Comparison of ENCODE assay signal across 8 cellular contexts in the genomic region with DNA sequence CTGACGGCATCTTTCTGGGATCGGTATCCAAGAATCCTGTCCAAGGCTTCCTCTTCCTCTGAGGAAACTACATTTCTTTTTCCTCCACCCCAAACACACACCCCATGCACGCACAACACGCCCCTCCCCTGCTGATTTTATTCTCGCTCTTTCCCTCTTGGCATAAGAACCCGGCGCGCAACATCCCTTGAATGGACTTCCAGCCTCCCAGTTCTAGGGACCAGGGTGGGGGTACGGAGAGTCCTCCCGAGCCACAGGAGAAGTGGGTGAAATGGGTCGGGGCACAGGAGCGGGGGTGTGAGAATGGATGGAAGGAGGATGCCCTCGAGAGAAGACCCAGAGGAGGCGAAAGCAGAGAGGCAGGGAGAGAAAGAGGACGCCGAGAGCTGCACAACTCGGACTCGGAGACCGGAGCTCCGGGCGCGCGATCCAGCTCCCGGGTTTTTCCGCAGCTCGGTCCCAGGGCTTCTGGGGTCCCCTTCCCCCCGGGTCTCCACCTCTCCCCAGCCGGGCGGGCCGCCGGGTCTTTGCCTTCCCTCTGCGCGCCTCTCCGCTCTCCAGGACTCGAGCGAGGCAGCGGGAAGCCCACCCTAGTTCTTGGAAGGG. TPM values are rescaled to one million over a fixed set of nuclear protein-coding genes. Genes with fewer than 3 reads are reported as not detected.
DNase-seq lines count a peak whose midpoint lies in the region; ATAC-seq lines count a peak whose summit lies in the region.

No MANE protein-coding gene starts in this region.

- H3K36me3 Mint-ChIP-seq in activated CD4-positive, alpha-beta T cell treated with anti-CD3 and anti-CD28 coated beads, Interleukin-2, amount 10 ng/mL, durations not matched to agents 24 days and 14 days (ENCODE audit: low read depth): peaks cover 2% of the 10 kb centered on the region
- H3K36me3 Mint-ChIP-seq in central memory CD8-positive, alpha-beta T cell (ENCODE audit: insufficient read depth): peaks cover 2% of the 10 kb centered on the region

- peak overlapping the region; percentile 98 for H3K4me2 ChIP-seq in skeletal muscle satellite cell (ENCODE audit: low read length)

- peaks cover 44% of the 10 kb centered on the region for H3K27me3 Mint-ChIP-seq in activated CD4-positive, alpha-beta T cell treated with anti-CD3 and anti-CD28 coated beads, Interleukin-2, amount 10 ng/mL, durations not matched to agents 24 days and 14 days
- peaks cover 77% of the 10 kb centered on the region for H3K27me3 Mint-ChIP-seq in central memory CD8-positive, alpha-beta T cell

- H3K9me3 Mint-ChIP-seq in activated CD4-positive, alpha-beta T cell treated with anti-CD3 and anti-CD28 coated beads, Interleukin-2, amount 10 ng/mL, durations not matched to agents 24 days and 14 days: peaks cover 4% of the 10 kb centered on the region
- H3K9me3 Mint-ChIP-seq in central memory CD8-positive, alpha-beta T cell: peaks cover 5% of the 10 kb centered on the region

- H3K9ac ChIP-seq in skeletal muscle satellite cell (ENCODE audit: low read depth, low read length): peak overlapping the region; percentile 58

- H3K4me3 Mint-ChIP-seq in activated CD4-positive, alpha-beta T cell treated with anti-CD3 and anti-CD28 coated beads, Interleukin-2, amount 10 ng/mL, durations not matched to agents 24 days and 14 days: peak overlapping the region; percentile 60
- peak overlapping the region; percentile 46 for H3K4me3 Mint-ChIP-seq in central memory CD8-positive, alpha-beta T cell

- no peak overlapping the region for H3K27ac Mint-ChIP-seq in activated CD4-positive, alpha-beta T cell treated with anti-CD3 and anti-CD28 coated beads, Interleukin-2, amount 10 ng/mL, durations not matched to agents 24 days and 14 days
- H3K27ac Mint-ChIP-seq in central memory CD8-positive, alpha-beta T cell (ENCODE audit: low read depth): no peak overlapping the region

- no peak for ATAC-seq in central memory CD8-positive, alpha-beta T cell (replicated peaks; ENCODE audit: extremely low read depth, poor library complexity, severe bottlenecking)

- H3K27me3 ChIP-seq in skeletal muscle satellite cell (ENCODE audit: control insufficient read depth, insufficient read depth, low read length): peaks cover 15% of the 10 kb centered on the region

- H3K9me3 ChIP-seq in skeletal muscle satellite cell (replicated peaks; ENCODE audit: low read length): no peaks in the 10 kb centered on the region

- DNase-seq in activated CD4-positive, alpha-beta T cell treated with anti-CD3 and anti-CD28 coated beads, Interleukin-2, amount 10 ng/mL, durations not matched to agents 24 days and 14 days: peak; percentile 57
- no peak for DNase-seq in activated CD4-positive, alpha-beta T cell treated with anti-CD3 and anti-CD28 coated beads, Interleukin-2, amount 50 U/mL, for 1 hour
- peak; percentile 63 for DNase-seq in RPMI8226
- no peak for DNase-seq in central memory CD8-positive, alpha-beta T cell (ENCODE audit: low spot score in 2 of 2)
- peak; percentile 28 for DNase-seq in iris pigment epithelial cell (ENCODE audit: low read depth)
- DNase-seq in COR-L47 (lab: John Stamatoyannopoulos, UW): no peak
- no peak for DNase-seq in NCI-H1048 (lab: John Stamatoyannopoulos, UW)

- intact Hi-C loops in activated CD4-positive, alpha-beta T cell treated with anti-CD3 and anti-CD28 coated beads, Interleukin-2, amount 10 ng/mL, durations not matched to agents 24 days and 14 days (cut with micrococcal nuclease): no loop called here

- H3K4me1 ChIP-seq in skeletal muscle satellite cell (ENCODE audit: control insufficient read depth, insufficient read depth, low read length): peaks cover 12% of the 10 kb centered on the region

- H3K4me3 ChIP-seq in skeletal muscle satellite cell (ENCODE audit: low read length): peak overlapping the region; percentile 82

- no peaks in the 10 kb centered on the region for H3K36me3 ChIP-seq in skeletal muscle satellite cell (ENCODE audit: insufficient read depth, low read length)

- H3K4me1 Mint-ChIP-seq in activated CD4-positive, alpha-beta T cell treated with anti-CD3 and anti-CD28 coated beads, Interleukin-2, amount 10 ng/mL, durations not matched to agents 24 days and 14 days: peaks cover 3% of the 10 kb centered on the region
- peaks cover 8% of the 10 kb centered on the region for H3K4me1 Mint-ChIP-seq in central memory CD8-positive, alpha-beta T cell

RNA-seq across cellular contexts. Expression of a gene that starts 1.4 kb away (rescaled TPM):
- total RNA-seq in activated CD4-positive, alpha-beta T cell treated with anti-CD3 and anti-CD28 coated beads, Interleukin-2, amount 10 ng/mL, durations not matched to agents 24 days and 14 days: 0.47 TPM in 1 of 2 replicates, not detected in the other
- 6.8 and 10.3 TPM in 2 replicates for total RNA-seq in skeletal muscle satellite cell (2012; rRNA removed)

Comparison
In these comparisons a context has a peak if more than half of its experiments do, and no peak if none do; other contexts are left out.
1. DNase-seq: peak in activated CD4-positive, alpha-beta T cell treated with anti-CD3 and anti-CD28 coated beads, Interleukin-2, amount 10 ng/mL, durations not matched to agents 24 days and 14 days (single experiment), RPMI8226 (single experiment) and iris pigment epithelial cell (single experiment); none in activated CD4-positive, alpha-beta T cell treated with anti-CD3 and anti-CD28 coated beads, Interleukin-2, amount 50 U/mL, for 1 hour (single experiment), central memory CD8-positive, alpha-beta T cell (0 of 2), COR-L47 (single experiment) and NCI-H1048 (single experiment).